In genomic region chr11:124415356-124415923, GRCh38 we compare ENCODE assay signal across 8 cellular contexts. TPM values are rescaled to one million over a fixed set of nuclear protein-coding genes. Genes with fewer than 3 reads are reported as not detected.
A peak's percentile ranks its signal among the peaks of the same experiment; 100 is the strongest.
DNase-seq lines count a peak whose midpoint lies in the region; ATAC-seq and TF ChIP-seq lines count a peak whose summit lies in the region.

No MANE protein-coding gene starts in this region.

- peak; percentile 56 for TF ChIP-seq CTCF in GM12873 (IDR thresholded peaks at IDR 0.05; ENCODE audit: insufficient read depth, low read depth, low read length, missing control alignments)

- ATAC-seq in HG02852 (IDR thresholded peaks at IDR 0.05; ENCODE audit: unreplicated experiment), result no peak
- ATAC-seq in HG03108 (IDR thresholded peaks at IDR 0.05; ENCODE audit: unreplicated experiment), result no peak

- in situ Hi-C loops in T47D (cut with HindIII; ENCODE audit: low pct_unique_long_range_greater_than_20kb, low sequenced_read_pairs), result no loop called here

- DNase-seq in A172 (ENCODE audit: low spot score) (peak; percentile 14), NCI-H2227 (lab: John Stamatoyannopoulos, UW; ENCODE audit: unreplicated experiment) (peak; percentile 44), T47D (ENCODE audit: low read depth in 1 of 2, low spot score in 1 of 2) (peak; percentile 50 to 66), medulla oblongata (ENCODE audit: extremely low spot score) (peak; percentile 21), 8988T (no peak)

RNA-seq across cellular contexts. Expression of gene OR8B4, which starts 9.2 kb away (rescaled TPM):
- total RNA-seq in A172 (2014; rRNA removed; shearing (Covaris generic)), result not detected in 2 replicates

RNA-seq across cellular contexts. Expression of gene OR8B3, which starts 16.6 kb away (rescaled TPM):
- not detected in 2 replicates for total RNA-seq in A172 (2014; rRNA removed; shearing (Covaris generic))

RNA-seq across cellular contexts. Expression of gene OR8B8, which starts 30.1 kb away (rescaled TPM):
- not detected in 2 replicates for total RNA-seq in A172 (2014; rRNA removed; shearing (Covaris generic))

RNA-seq across cellular contexts. Expression of gene OR8B2, which starts 31.1 kb away (rescaled TPM):
- total RNA-seq in A172 (2014; rRNA removed; shearing (Covaris generic)), result not detected in 2 replicates
